Comparison of ENCODE assay signal across 17 cellular contexts in genomic region chr7:66939325-66939724, GRCh38. TPM values are rescaled to one million over a fixed set of nuclear protein-coding genes. Genes with fewer than 3 reads are reported as not detected.
DNase-seq lines count a peak whose midpoint lies in the region; ATAC-seq and TF ChIP-seq lines count a peak whose summit lies in the region.
"Had no signal": no experiment of that assay in that cellular context is flagged by ENCODE, and none has a peak within 500 bp of the region (broad histone marks: within the 10 kb centered on the region; RNA-seq: fewer than 3 reads in every experiment).

No MANE protein-coding gene starts in this region.

- no peaks in the 10 kb centered on the region for H3K27me3 ChIP-seq in CD8-positive, alpha-beta T cell (ENCODE audit: insufficient read depth, low read length)
- H3K27me3 ChIP-seq in left ventricle myocardium inferior (ENCODE audit: low read depth) = no peaks in the 10 kb centered on the region

- no peak overlapping the region for H3K4me3 ChIP-seq in CD8-positive, alpha-beta T cell (ENCODE audit: low read depth, low read length)
- H3K4me3 ChIP-seq in left ventricle myocardium inferior = no peak overlapping the region
- H3K4me3 ChIP-seq: GM23248 had no signal

- H3K9me3 Mint-ChIP-seq in CD8-positive, alpha-beta T cell = no peaks in the 10 kb centered on the region
- no peaks in the 10 kb centered on the region for H3K9me3 Mint-ChIP-seq in activated T-helper 17 cell treated with anti-CD3 and anti-CD28 coated beads, Interleukin-2, amount 50 U/mL, for 72 hours
- H3K9me3 Mint-ChIP-seq in progenitor cell of endocrine pancreas (ENCODE audit: low read depth) (peaks cover 12% of the 10 kb centered on the region), Calu3 (ENCODE audit: low read depth, unreplicated experiment) (no peaks in the 10 kb centered on the region)

- H3K4me1 Mint-ChIP-seq in CD8-positive, alpha-beta T cell (ENCODE audit: low read depth) = peaks cover 43% of the 10 kb centered on the region
- H3K4me1 Mint-ChIP-seq in activated T-helper 17 cell treated with anti-CD3 and anti-CD28 coated beads, Interleukin-2, amount 50 U/mL, for 72 hours = peaks cover 23% of the 10 kb centered on the region
- H3K4me1 Mint-ChIP-seq in progenitor cell of endocrine pancreas (ENCODE audit: low read depth) (no peaks in the 10 kb centered on the region), Calu3 (ENCODE audit: low read depth, unreplicated experiment) (no peaks in the 10 kb centered on the region)

- no TSS peak for BruUV-seq in Calu3 (replicated peaks; lab: Mats Ljungman, UMichigan)

- DNase-seq in activated effector memory CD4-positive, alpha-beta T cell treated with anti-CD3 and anti-CD28 coated beads, Interleukin-2, amount 50 U/mL, for 16 hours = peak; percentile 31
- DNase-seq in activated effector memory CD4-positive, alpha-beta T cell treated with Interleukin-2 at 50 U/mL for 16 hours = no peak
- no peak for DNase-seq in CD8-positive, alpha-beta T cell
- DNase-seq in progenitor cell of endocrine pancreas (ENCODE audit: low spot score, unreplicated experiment) (no peak), Calu3 (no peak), left ventricle myocardium inferior (no peak)
- DNase-seq: ACHN; CD8-positive, alpha-beta memory T cell; DMS 273 treated with DMSO at 0.1 percent for 48 hours; GM23248; KG1; NCI-H1092; NCI-H1694; NCI-H345; NCI-H526 treated with DMSO at 0.1 percent for 48 hours had no signal

- no peaks in the 10 kb centered on the region for H3K27me3 Mint-ChIP-seq in CD8-positive, alpha-beta T cell (ENCODE audit: low read depth)
- no peaks in the 10 kb centered on the region for H3K27me3 Mint-ChIP-seq in activated T-helper 17 cell treated with anti-CD3 and anti-CD28 coated beads, Interleukin-2, amount 50 U/mL, for 72 hours
- H3K27me3 Mint-ChIP-seq in progenitor cell of endocrine pancreas (no peaks in the 10 kb centered on the region), Calu3 (ENCODE audit: unreplicated experiment) (no peaks in the 10 kb centered on the region)
- H3K27me3 Mint-ChIP-seq: CD8-positive, alpha-beta memory T cell had no signal

- peaks cover 5% of the 10 kb centered on the region for H3K4me1 ChIP-seq in CD8-positive, alpha-beta T cell (ENCODE audit: insufficient read depth, low read length)
- peaks cover 11% of the 10 kb centered on the region for H3K4me1 ChIP-seq in left ventricle myocardium inferior

- no peak for TF ChIP-seq CTCF in CD8-positive, alpha-beta T cell (IDR thresholded peaks at IDR 0.05)
- no peak for TF ChIP-seq CTCF in progenitor cell of endocrine pancreas (IDR thresholded peaks at IDR 0.05; ENCODE audit: unreplicated experiment)
- no peak for TF ChIP-seq CTCF in Calu3 (IDR thresholded peaks at IDR 0.05; ENCODE audit: unreplicated experiment)
- no peak for TF ChIP-seq CTCF in left ventricle myocardium inferior (IDR thresholded peaks at IDR 0.05; ENCODE audit: borderline replicate concordance)

- peak overlapping the region; percentile 55 for H3K27ac Mint-ChIP-seq in CD8-positive, alpha-beta T cell
- peak overlapping the region; percentile 70 for H3K27ac Mint-ChIP-seq in activated T-helper 17 cell treated with anti-CD3 and anti-CD28 coated beads, Interleukin-2, amount 50 U/mL, for 72 hours
- peak overlapping the region; percentile 60 for H3K27ac Mint-ChIP-seq in progenitor cell of endocrine pancreas
- no peak overlapping the region for H3K27ac Mint-ChIP-seq in Calu3 (ENCODE audit: unreplicated experiment)

- peaks cover 20% of the 10 kb centered on the region for H3K36me3 ChIP-seq in CD8-positive, alpha-beta T cell (ENCODE audit: insufficient read depth, low read length)
- peaks cover 33% of the 10 kb centered on the region for H3K36me3 ChIP-seq in left ventricle myocardium inferior

- no peak overlapping the region for H3K27ac ChIP-seq in CD8-positive, alpha-beta T cell (ENCODE audit: low read depth, low read length)
- H3K27ac ChIP-seq in left ventricle myocardium inferior (replicated peaks) = no peak overlapping the region
- H3K27ac ChIP-seq: GM23248, RWPE1 had no signal

- no peak for ATAC-seq in CD8-positive, alpha-beta T cell
- ATAC-seq in activated T-helper 17 cell treated with anti-CD3 and anti-CD28 coated beads, Interleukin-2, amount 50 U/mL, for 72 hours (replicated peaks) = no peak

- H3K36me3 Mint-ChIP-seq in CD8-positive, alpha-beta T cell = peaks cover 73% of the 10 kb centered on the region
- H3K36me3 Mint-ChIP-seq in activated T-helper 17 cell treated with anti-CD3 and anti-CD28 coated beads, Interleukin-2, amount 50 U/mL, for 72 hours (ENCODE audit: low read depth) = peaks cover 88% of the 10 kb centered on the region
- H3K36me3 Mint-ChIP-seq in progenitor cell of endocrine pancreas (ENCODE audit: insufficient read depth) (peaks cover 24% of the 10 kb centered on the region), Calu3 (ENCODE audit: insufficient read depth, unreplicated experiment) (peaks cover 11% of the 10 kb centered on the region)

- POLR2A ChIA-PET in CD8-positive, alpha-beta T cell (lab: Charles Lee) = no interaction called here

- intact Hi-C loops in CD8-positive, alpha-beta T cell (cut with DNase I, micrococcal nuclease) = no loop called here
- intact Hi-C loops in Calu3 (cut with micrococcal nuclease; ENCODE audit: unreplicated experiment) (no loop called here), left ventricle myocardium inferior (cut with micrococcal nuclease) (no loop called here)

- H3K4me3 Mint-ChIP-seq in CD8-positive, alpha-beta T cell = no peak overlapping the region
- no peak overlapping the region for H3K4me3 Mint-ChIP-seq in activated T-helper 17 cell treated with anti-CD3 and anti-CD28 coated beads, Interleukin-2, amount 50 U/mL, for 72 hours
- no peak overlapping the region for H3K4me3 Mint-ChIP-seq in progenitor cell of endocrine pancreas (ENCODE audit: low read depth)
- no peak overlapping the region for H3K4me3 Mint-ChIP-seq in Calu3 (ENCODE audit: low read depth, unreplicated experiment)
- H3K4me3 Mint-ChIP-seq: CD8-positive, alpha-beta memory T cell had no signal

- CTCF ChIA-PET in CD8-positive, alpha-beta T cell (lab: Charles Lee) = no interaction called here
- CTCF ChIA-PET in Calu3 (lab: Charles Lee) = no interaction called here

- H3K9me3 ChIP-seq in CD8-positive, alpha-beta T cell (ENCODE audit: low read length) = no peaks in the 10 kb centered on the region
- peaks cover 7% of the 10 kb centered on the region for H3K9me3 ChIP-seq in left ventricle myocardium inferior (replicated peaks)

RNA-seq across cellular contexts. Expression of gene TMEM248, which starts 18.3 kb away (rescaled TPM):
- 10 to 100 TPM; 67.2 to 72.1 TPM for total RNA-seq in CD8-positive, alpha-beta T cell
- total RNA-seq in activated T-helper 17 cell treated with anti-CD3 and anti-CD28 coated beads, Interleukin-2, amount 50 U/mL, for 72 hours = 10 to 100 TPM; 67.4 to 85.7 TPM
- total RNA-seq in progenitor cell of endocrine pancreas (71.8 and 77.2 TPM in 2 replicates), Calu3 (2022) (70.5 and 72.5 TPM in 2 replicates), left ventricle myocardium inferior (41.4 TPM)

RNA-seq across cellular contexts. Expression of gene SBDS, which starts 56.1 kb away (rescaled TPM):
- 100 to 1,000 TPM; 457 to 466 TPM for total RNA-seq in CD8-positive, alpha-beta T cell
- total RNA-seq in activated T-helper 17 cell treated with anti-CD3 and anti-CD28 coated beads, Interleukin-2, amount 50 U/mL, for 72 hours = 10 to 100 TPM; 35.7 to 60.6 TPM
- total RNA-seq in progenitor cell of endocrine pancreas (31.8 and 32.0 TPM in 2 replicates), Calu3 (2022) (54.6 and 60.6 TPM in 2 replicates), left ventricle myocardium inferior (211 TPM)

RNA-seq across cellular contexts. Expression of gene TYW1, which starts 57.3 kb away (rescaled TPM):
- 10 to 100 TPM; 24.8 to 28.6 TPM for total RNA-seq in CD8-positive, alpha-beta T cell
- 10 to 100 TPM; 11.1 to 16.2 TPM for total RNA-seq in activated T-helper 17 cell treated with anti-CD3 and anti-CD28 coated beads, Interleukin-2, amount 50 U/mL, for 72 hours
- 19.6 and 24.9 TPM in 2 replicates for total RNA-seq in progenitor cell of endocrine pancreas
- 12.1 and 13.9 TPM in 2 replicates for total RNA-seq in Calu3 (2022)
- 11.1 TPM for total RNA-seq in left ventricle myocardium inferior
